ENCODE assay signal across 1 cellular context in the genomic region with DNA sequence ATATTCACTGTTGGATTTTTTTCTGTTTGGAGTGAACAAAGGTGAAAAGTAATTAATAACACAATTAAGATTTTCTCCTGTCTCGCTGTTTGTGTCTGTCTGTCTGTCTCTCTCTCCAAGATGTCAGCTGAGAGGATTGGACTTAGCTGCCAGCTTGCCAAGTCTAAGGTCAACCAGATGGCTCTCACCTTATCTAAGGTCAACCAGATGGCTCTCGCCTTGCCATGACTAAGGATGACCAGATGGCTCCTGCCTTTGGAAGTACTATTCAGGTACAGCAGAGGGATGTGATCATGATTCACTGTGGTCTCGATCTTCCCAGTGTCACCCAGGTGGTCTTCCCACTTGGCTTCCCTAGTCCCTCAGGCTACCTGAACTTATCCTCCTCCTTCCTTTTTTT.
A peak's percentile ranks its signal among the peaks of the same experiment; 100 is the strongest.
TF ChIP-seq lines count a peak whose summit lies in the region.

No MANE protein-coding gene starts in this region.

TF ChIP-seq in K562, 482 proteins besides CTCF, POLR2A, EP300 and RAD21 (continued from another document):
- TF ChIP-seq, protein P1, sequence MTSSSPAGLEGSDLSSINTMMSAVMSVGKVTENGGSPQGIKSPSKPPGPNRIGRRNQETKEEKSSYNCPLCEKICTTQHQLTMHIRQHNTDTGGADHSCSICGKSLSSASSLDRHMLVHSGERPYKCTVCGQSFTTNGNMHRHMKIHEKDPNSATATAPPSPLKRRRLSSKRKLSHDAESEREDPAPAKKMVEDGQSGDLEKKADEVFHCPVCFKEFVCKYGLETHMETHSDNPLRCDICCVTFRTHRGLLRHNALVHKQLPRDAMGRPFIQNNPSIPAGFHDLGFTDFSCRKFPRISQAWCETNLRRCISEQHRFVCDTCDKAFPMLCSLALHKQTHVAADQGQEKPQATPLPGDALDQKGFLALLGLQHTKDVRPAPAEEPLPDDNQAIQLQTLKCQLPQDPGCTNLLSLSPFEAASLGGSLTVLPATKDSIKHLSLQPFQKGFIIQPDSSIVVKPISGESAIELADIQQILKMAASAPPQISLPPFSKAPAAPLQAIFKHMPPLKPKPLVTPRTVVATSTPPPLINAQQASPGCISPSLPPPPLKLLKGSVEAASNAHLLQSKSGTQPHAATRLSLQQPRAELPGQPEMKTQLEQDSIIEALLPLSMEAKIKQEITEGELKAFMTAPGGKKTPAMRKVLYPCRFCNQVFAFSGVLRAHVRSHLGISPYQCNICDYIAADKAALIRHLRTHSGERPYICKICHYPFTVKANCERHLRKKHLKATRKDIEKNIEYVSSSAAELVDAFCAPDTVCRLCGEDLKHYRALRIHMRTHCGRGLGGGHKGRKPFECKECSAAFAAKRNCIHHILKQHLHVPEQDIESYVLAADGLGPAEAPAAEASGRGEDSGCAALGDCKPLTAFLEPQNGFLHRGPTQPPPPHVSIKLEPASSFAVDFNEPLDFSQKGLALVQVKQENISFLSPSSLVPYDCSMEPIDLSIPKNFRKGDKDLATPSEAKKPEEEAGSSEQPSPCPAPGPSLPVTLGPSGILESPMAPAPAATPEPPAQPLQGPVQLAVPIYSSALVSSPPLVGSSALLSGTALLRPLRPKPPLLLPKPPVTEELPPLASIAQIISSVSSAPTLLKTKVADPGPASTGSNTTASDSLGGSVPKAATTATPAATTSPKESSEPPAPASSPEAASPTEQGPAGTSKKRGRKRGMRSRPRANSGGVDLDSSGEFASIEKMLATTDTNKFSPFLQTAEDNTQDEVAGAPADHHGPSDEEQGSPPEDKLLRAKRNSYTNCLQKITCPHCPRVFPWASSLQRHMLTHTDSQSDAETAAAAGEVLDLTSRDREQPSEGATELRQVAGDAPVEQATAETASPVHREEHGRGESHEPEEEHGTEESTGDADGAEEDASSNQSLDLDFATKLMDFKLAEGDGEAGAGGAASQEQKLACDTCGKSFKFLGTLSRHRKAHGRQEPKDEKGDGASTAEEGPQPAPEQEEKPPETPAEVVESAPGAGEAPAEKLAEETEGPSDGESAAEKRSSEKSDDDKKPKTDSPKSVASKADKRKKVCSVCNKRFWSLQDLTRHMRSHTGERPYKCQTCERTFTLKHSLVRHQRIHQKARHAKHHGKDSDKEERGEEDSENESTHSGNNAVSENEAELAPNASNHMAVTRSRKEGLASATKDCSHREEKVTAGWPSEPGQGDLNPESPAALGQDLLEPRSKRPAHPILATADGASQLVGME (CRISPR knock-in tag; IDR thresholded peaks at IDR 0.05) = no peak
- TF ChIP-seq, protein P2, sequence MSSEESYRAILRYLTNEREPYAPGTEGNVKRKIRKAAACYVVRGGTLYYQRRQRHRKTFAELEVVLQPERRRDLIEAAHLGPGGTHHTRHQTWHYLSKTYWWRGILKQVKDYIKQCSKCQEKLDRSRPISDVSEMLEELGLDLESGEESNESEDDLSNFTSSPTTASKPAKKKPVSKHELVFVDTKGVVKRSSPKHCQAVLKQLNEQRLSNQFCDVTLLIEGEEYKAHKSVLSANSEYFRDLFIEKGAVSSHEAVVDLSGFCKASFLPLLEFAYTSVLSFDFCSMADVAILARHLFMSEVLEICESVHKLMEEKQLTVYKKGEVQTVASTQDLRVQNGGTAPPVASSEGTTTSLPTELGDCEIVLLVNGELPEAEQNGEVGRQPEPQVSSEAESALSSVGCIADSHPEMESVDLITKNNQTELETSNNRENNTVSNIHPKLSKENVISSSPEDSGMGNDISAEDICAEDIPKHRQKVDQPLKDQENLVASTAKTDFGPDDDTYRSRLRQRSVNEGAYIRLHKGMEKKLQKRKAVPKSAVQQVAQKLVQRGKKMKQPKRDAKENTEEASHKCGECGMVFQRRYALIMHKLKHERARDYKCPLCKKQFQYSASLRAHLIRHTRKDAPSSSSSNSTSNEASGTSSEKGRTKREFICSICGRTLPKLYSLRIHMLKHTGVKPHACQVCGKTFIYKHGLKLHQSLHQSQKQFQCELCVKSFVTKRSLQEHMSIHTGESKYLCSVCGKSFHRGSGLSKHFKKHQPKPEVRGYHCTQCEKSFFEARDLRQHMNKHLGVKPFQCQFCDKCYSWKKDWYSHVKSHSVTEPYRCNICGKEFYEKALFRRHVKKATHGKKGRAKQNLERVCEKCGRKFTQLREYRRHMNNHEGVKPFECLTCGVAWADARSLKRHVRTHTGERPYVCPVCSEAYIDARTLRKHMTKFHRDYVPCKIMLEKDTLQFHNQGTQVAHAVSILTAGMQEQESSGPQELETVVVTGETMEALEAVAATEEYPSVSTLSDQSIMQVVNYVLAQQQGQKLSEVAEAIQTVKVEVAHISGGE (CRISPR knock-in tag; IDR thresholded peaks at IDR 0.05) = no peak
- TF ChIP-seq ZNF77 (CRISPR knock-in tag; IDR thresholded peaks at IDR 0.05) = no peak
- no peak for TF ChIP-seq CBX8 (IDR thresholded peaks at IDR 0.05; ENCODE audit: borderline replicate concordance, extremely low read depth, low read depth, low read length, poor library complexity, severe bottlenecking)
- TF ChIP-seq ZNF3 (CRISPR knock-in tag; IDR thresholded peaks at IDR 0.05) = no peak
- no peak for TF ChIP-seq ZNF717 (CRISPR knock-in tag; IDR thresholded peaks at IDR 0.05)
- TF ChIP-seq, protein P3, sequence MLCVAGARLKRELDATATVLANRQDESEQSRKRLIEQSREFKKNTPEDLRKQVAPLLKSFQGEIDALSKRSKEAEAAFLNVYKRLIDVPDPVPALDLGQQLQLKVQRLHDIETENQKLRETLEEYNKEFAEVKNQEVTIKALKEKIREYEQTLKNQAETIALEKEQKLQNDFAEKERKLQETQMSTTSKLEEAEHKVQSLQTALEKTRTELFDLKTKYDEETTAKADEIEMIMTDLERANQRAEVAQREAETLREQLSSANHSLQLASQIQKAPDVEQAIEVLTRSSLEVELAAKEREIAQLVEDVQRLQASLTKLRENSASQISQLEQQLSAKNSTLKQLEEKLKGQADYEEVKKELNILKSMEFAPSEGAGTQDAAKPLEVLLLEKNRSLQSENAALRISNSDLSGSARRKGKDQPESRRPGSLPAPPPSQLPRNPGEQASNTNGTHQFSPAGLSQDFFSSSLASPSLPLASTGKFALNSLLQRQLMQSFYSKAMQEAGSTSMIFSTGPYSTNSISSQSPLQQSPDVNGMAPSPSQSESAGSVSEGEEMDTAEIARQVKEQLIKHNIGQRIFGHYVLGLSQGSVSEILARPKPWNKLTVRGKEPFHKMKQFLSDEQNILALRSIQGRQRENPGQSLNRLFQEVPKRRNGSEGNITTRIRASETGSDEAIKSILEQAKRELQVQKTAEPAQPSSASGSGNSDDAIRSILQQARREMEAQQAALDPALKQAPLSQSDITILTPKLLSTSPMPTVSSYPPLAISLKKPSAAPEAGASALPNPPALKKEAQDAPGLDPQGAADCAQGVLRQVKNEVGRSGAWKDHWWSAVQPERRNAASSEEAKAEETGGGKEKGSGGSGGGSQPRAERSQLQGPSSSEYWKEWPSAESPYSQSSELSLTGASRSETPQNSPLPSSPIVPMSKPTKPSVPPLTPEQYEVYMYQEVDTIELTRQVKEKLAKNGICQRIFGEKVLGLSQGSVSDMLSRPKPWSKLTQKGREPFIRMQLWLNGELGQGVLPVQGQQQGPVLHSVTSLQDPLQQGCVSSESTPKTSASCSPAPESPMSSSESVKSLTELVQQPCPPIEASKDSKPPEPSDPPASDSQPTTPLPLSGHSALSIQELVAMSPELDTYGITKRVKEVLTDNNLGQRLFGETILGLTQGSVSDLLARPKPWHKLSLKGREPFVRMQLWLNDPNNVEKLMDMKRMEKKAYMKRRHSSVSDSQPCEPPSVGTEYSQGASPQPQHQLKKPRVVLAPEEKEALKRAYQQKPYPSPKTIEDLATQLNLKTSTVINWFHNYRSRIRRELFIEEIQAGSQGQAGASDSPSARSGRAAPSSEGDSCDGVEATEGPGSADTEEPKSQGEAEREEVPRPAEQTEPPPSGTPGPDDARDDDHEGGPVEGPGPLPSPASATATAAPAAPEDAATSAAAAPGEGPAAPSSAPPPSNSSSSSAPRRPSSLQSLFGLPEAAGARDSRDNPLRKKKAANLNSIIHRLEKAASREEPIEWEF (CRISPR knock-in tag; IDR thresholded peaks at IDR 0.05) = no peak
- TF ChIP-seq TRIM24 (IDR thresholded peaks at IDR 0.05) = peak; percentile 43 to 48; a peak in 1 of 4 replicates
- no peak for TF ChIP-seq NFRKB (IDR thresholded peaks at IDR 0.05; ENCODE audit: low read depth)
- TF ChIP-seq ELF1 (tag; IDR thresholded peaks at IDR 0.05) = no peak
- TF ChIP-seq HNRNPLL (IDR thresholded peaks at IDR 0.05; ENCODE audit: low read depth, low read length, poor library complexity, severe bottlenecking) = no peak
- TF ChIP-seq CBFA2T2 (conservative IDR thresholded peaks at IDR 0.05) = peak; percentile 74
- TF ChIP-seq ZNF146 (CRISPR knock-in tag; IDR thresholded peaks at IDR 0.05; ENCODE audit: unreplicated experiment) = no peak
- TF ChIP-seq ZBTB7A (IDR thresholded peaks at IDR 0.05; ENCODE audit: borderline replicate concordance, control insufficient read depth, low read depth, low read length) = no peak
- no peak for TF ChIP-seq STAG1 (CRISPR knock-in tag; IDR thresholded peaks at IDR 0.05; ENCODE audit: borderline replicate concordance)
- TF ChIP-seq NR3C1 (CRISPR knock-in tag; IDR thresholded peaks at IDR 0.05) = no peak
- TF ChIP-seq, protein P4, sequence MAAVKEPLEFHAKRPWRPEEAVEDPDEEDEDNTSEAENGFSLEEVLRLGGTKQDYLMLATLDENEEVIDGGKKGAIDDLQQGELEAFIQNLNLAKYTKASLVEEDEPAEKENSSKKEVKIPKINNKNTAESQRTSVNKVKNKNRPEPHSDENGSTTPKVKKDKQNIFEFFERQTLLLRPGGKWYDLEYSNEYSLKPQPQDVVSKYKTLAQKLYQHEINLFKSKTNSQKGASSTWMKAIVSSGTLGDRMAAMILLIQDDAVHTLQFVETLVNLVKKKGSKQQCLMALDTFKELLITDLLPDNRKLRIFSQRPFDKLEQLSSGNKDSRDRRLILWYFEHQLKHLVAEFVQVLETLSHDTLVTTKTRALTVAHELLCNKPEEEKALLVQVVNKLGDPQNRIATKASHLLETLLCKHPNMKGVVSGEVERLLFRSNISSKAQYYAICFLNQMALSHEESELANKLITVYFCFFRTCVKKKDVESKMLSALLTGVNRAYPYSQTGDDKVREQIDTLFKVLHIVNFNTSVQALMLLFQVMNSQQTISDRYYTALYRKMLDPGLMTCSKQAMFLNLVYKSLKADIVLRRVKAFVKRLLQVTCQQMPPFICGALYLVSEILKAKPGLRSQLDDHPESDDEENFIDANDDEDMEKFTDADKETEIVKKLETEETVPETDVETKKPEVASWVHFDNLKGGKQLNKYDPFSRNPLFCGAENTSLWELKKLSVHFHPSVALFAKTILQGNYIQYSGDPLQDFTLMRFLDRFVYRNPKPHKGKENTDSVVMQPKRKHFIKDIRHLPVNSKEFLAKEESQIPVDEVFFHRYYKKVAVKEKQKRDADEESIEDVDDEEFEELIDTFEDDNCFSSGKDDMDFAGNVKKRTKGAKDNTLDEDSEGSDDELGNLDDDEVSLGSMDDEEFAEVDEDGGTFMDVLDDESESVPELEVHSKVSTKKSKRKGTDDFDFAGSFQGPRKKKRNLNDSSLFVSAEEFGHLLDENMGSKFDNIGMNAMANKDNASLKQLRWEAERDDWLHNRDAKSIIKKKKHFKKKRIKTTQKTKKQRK (IDR thresholded peaks at IDR 0.05; ENCODE audit: borderline replicate concordance, low read depth, low read length) = no peak
- TF ChIP-seq ZNF696 (CRISPR knock-in tag; conservative IDR thresholded peaks at IDR 0.05) = no peak
- TF ChIP-seq, protein P5, sequence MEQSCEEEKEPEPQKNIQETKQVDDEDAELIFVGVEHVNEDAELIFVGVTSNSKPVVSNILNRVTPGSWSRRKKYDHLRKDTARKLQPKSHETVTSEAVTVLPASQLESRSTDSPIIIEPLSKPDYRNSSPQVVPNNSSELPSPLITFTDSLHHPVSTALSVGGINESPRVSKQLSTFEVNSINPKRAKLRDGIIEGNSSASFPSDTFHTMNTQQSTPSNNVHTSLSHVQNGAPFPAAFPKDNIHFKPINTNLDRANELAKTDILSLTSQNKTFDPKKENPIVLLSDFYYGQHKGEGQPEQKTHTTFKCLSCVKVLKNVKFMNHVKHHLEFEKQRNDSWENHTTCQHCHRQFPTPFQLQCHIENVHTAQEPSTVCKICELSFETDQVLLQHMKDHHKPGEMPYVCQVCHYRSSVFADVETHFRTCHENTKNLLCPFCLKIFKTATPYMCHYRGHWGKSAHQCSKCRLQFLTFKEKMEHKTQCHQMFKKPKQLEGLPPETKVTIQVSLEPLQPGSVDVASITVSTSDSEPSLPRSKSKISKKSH (CRISPR knock-in tag; IDR thresholded peaks at IDR 0.05) = no peak
- TF ChIP-seq, protein P6, sequence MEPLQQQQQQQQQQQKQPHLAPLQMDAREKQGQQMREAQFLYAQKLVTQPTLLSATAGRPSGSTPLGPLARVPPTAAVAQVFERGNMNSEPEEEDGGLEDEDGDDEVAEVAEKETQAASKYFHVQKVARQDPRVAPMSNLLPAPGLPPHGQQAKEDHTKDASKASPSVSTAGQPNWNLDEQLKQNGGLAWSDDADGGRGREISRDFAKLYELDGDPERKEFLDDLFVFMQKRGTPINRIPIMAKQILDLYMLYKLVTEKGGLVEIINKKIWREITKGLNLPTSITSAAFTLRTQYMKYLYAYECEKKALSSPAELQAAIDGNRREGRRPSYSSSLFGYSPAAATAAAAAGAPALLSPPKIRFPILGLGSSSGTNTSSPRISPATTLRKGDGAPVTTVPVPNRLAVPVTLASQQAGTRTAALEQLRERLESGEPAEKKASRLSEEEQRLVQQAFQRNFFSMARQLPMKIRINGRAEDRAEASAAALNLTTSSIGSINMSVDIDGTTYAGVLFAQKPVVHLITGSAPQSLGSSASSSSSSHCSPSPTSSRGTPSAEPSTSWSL (CRISPR knock-in tag; IDR thresholded peaks at IDR 0.05; ENCODE audit: borderline replicate concordance) = no peak
- TF ChIP-seq ZNF57 (CRISPR knock-in tag; IDR thresholded peaks at IDR 0.05) = no peak
- no peak for TF ChIP-seq L3MBTL2 (IDR thresholded peaks at IDR 0.05)
- TF ChIP-seq FOS (IDR thresholded peaks at IDR 0.05; ENCODE audit: extremely low read depth, insufficient read length) = no peak
- TF ChIP-seq RFX1 (IDR thresholded peaks at IDR 0.05) = no peak
- 0 out of 2 replicates have a peak, but pooled peaks have one; percentile 30 for TF ChIP-seq NFIC (IDR thresholded peaks at IDR 0.05)
- TF ChIP-seq NEUROD1 (IDR thresholded peaks at IDR 0.05; ENCODE audit: borderline replicate concordance, low read depth, low read length, partially characterized antibody) = no peak
- no peak for TF ChIP-seq ARID1B (IDR thresholded peaks at IDR 0.05)
- TF ChIP-seq CBFA2T3 (IDR thresholded peaks at IDR 0.05) = peak; percentile 83
- no peak for TF ChIP-seq DNMT1 (IDR thresholded peaks at IDR 0.05)
- TF ChIP-seq PCBP1 (IDR thresholded peaks at IDR 0.05; ENCODE audit: low read depth, low read length, poor library complexity, severe bottlenecking) = no peak
- TF ChIP-seq TCF3 (CRISPR knock-in tag; IDR thresholded peaks at IDR 0.05) = 0 out of 2 replicates have a peak, but pooled peaks have one; percentile 27
- TF ChIP-seq MYBL2 (IDR thresholded peaks at IDR 0.05; ENCODE audit: low read depth) = no peak
- TF ChIP-seq MYBL2 (CRISPR knock-in tag; IDR thresholded peaks at IDR 0.05; ENCODE audit: borderline replicate concordance) = no peak
